22 cellular contexts compared by ENCODE assay signal in genomic region chr11:102199673-102200072, GRCh38.
DNase-seq lines count a peak whose midpoint lies in the region; ATAC-seq, FAIRE-seq and TF ChIP-seq lines count a peak whose summit lies in the region.
"Had no signal": no experiment of that assay in that cellular context is flagged by ENCODE, and none has a peak within 500 bp of the region (broad histone marks: within the 10 kb centered on the region; RNA-seq: fewer than 3 reads in every experiment).

No MANE protein-coding gene starts in this region.

- H3K27ac Mint-ChIP-seq in GM23338 (no peak overlapping the region), endodermal cell (peak overlapping the region; percentile 44)
- H3K27ac Mint-ChIP-seq: B cell; CD4-positive, alpha-beta T cell; CD8-positive, alpha-beta memory T cell had no signal

- FAIRE-seq in HepG2 (lab: Jason Lieb, UNC): no peak
- FAIRE-seq: D721Med, GM12892, GM19239, H54 had no signal

- dilution Hi-C loops in mammary epithelial cell (cut with HindIII; ENCODE audit: low sequenced_read_pairs): no loop called here

- intact Hi-C loops in HepG2 (cut with micrococcal nuclease; ENCODE audit: unreplicated experiment): no loop called here
- intact Hi-C loops in mammary epithelial cell (cut with micrococcal nuclease): no loop called here

- H2AFZ ChIP-seq in GM23338 (no peak overlapping the region), HepG2 (ENCODE audit: low read length) (no peak overlapping the region), mammary epithelial cell (ENCODE audit: low read depth, low read length) (no peak overlapping the region)
- H2AFZ ChIP-seq: GM23248 had no signal

- 94 to 100% methylated on average over 2 of the region's 2 CpGs for WGBS in endodermal cell (ENCODE audit: insufficient coverage in 1 of 2, insufficient read length in 1 of 2), 2 experiments
- WGBS in HepG2 (ENCODE audit: low lambda C conversion rate): 87% methylated on average over 2 of the region's 2 CpGs
- WGBS in mammary epithelial cell (ENCODE audit: low coverage, missing lambda C conversion rate): 81% methylated on average over 2 of the region's 2 CpGs

- no peak overlapping the region for H3K4me3 ChIP-seq in GM23338
- no peak overlapping the region for H3K4me3 ChIP-seq in endodermal cell (ENCODE audit: low read length)
- no peak overlapping the region for H3K4me3 ChIP-seq in HepG2 (replicated peaks in 1 of 3; ENCODE audit: insufficient read depth in 1 of 3, low read depth in 2 of 3, low read length in 3 of 3)
- H3K4me3 ChIP-seq in subcutaneous abdominal adipose tissue (ENCODE audit: low read depth in 1 of 5, low read length in 5 of 5): no peak overlapping the region
- no peak overlapping the region for H3K4me3 ChIP-seq in mammary epithelial cell (replicated peaks in 1 of 3; ENCODE audit: insufficient read depth in 1 of 3, low read depth in 2 of 3, low read length in 3 of 3)
- H3K4me3 ChIP-seq: BLaER1, GM23248 had no signal

- H3K4me1 Mint-ChIP-seq in GM23338 (peaks cover 75% of the 10 kb centered on the region), endodermal cell (peaks cover 30% of the 10 kb centered on the region)
- H3K4me1 Mint-ChIP-seq: B cell; CD8-positive, alpha-beta memory T cell had no signal

- peaks cover 15% of the 10 kb centered on the region for H3K36me3 Mint-ChIP-seq in GM23338 (ENCODE audit: low read depth)
- peaks cover 36% of the 10 kb centered on the region for H3K36me3 Mint-ChIP-seq in endodermal cell (ENCODE audit: low read depth)
- H3K36me3 Mint-ChIP-seq: CD8-positive, alpha-beta memory T cell had no signal

- H3K9ac ChIP-seq in endodermal cell (ENCODE audit: extremely low read depth, low read length, poor library complexity, severe bottlenecking): no peak overlapping the region
- no peak overlapping the region for H3K9ac ChIP-seq in HepG2 (ENCODE audit: insufficient read depth, low read depth, low read length)
- H3K9ac ChIP-seq in subcutaneous abdominal adipose tissue (ENCODE audit: low read length in 5 of 5): no peak overlapping the region
- H3K9ac ChIP-seq in mammary epithelial cell (ENCODE audit: insufficient read depth, low read length): no peak overlapping the region
- H3K9ac ChIP-seq: BLaER1, GM23248 had no signal

- peaks cover 75% of the 10 kb centered on the region for H3K4me1 ChIP-seq in GM23338 (ENCODE audit: insufficient read depth)
- H3K4me1 ChIP-seq in endodermal cell (ENCODE audit: control insufficient read depth, insufficient read depth, low read length): no peaks in the 10 kb centered on the region
- peaks cover 71% of the 10 kb centered on the region for H3K4me1 ChIP-seq in HepG2 (ENCODE audit: insufficient read depth, low read length)
- peaks cover 0 to 25% (median 0%) of the 10 kb centered on the region in 5 donors for H3K4me1 ChIP-seq in subcutaneous abdominal adipose tissue (ENCODE audit: control insufficient read depth in 5 of 5, insufficient read depth in 5 of 5, low read length in 5 of 5)
- peaks cover 14% of the 10 kb centered on the region for H3K4me1 ChIP-seq in mammary epithelial cell (ENCODE audit: insufficient read depth, low read length)
- H3K4me1 ChIP-seq: BLaER1 had no signal

- no peak for TF ChIP-seq POLR2A in HepG2 (IDR thresholded peaks at IDR 0.05; ENCODE audit: insufficient read depth in 1 of 2, low read depth in 2 of 2, low read length in 2 of 2)

- H3F3A ChIP-seq in GM23338 (replicated peaks; ENCODE audit: low read depth): 0 out of 2 replicates have a peak, but pooled peaks cover 4% of the 10 kb centered on the region

- H3K27me3 Mint-ChIP-seq in GM23338 (ENCODE audit: insufficient read depth, low read depth, poor library complexity) (peaks cover 4% of the 10 kb centered on the region), endodermal cell (ENCODE audit: insufficient read depth) (no peaks in the 10 kb centered on the region)

- H3K9me2 ChIP-seq in GM23338 (ENCODE audit: insufficient read depth): no peaks in the 10 kb centered on the region

- H3K4me2 ChIP-seq in GM23338 (0 out of 2 replicates have a peak overlapping the region, but pooled peaks have one; percentile 36), HepG2 (ENCODE audit: low read depth, low read length) (no peak overlapping the region), mammary epithelial cell (ENCODE audit: insufficient read depth, low read depth, low read length) (no peak overlapping the region)
- H3K4me2 ChIP-seq: BLaER1 had no signal

- in situ Hi-C loops in HepG2 (cut with HindIII; ENCODE audit: extremely low pct_ligation_motif_present, low pct_unique_long_range_greater_than_20kb) (no loop called here), mammary epithelial cell (cut with MboI; ENCODE audit: low sequenced_read_pairs in 2 of 2) (no loop called here), GM13976 (cut with MboI; ENCODE audit: low sequenced_read_pairs, unreplicated experiment) (no loop called here)

- H3K9me3 Mint-ChIP-seq in GM23338 (peaks cover 11% of the 10 kb centered on the region), endodermal cell (peaks cover 11% of the 10 kb centered on the region)
- H3K9me3 Mint-ChIP-seq: CD4-positive, alpha-beta T cell had no signal

- H3K27me3 ChIP-seq in GM23338 (ENCODE audit: insufficient read depth) (no peaks in the 10 kb centered on the region), endodermal cell (ENCODE audit: control insufficient read depth, insufficient read depth, low read length, poor library complexity, severe bottlenecking) (no peaks in the 10 kb centered on the region), HepG2 (ENCODE audit: control insufficient read depth in 1 of 2, insufficient read depth in 2 of 2, low read length in 2 of 2) (no peaks in the 10 kb centered on the region), subcutaneous abdominal adipose tissue (ENCODE audit: control insufficient read depth in 5 of 5, insufficient read depth in 4 of 5, low read length in 5 of 5) (no peaks in the 10 kb centered on the region), mammary epithelial cell (ENCODE audit: insufficient read depth, low read length) (no peaks in the 10 kb centered on the region)
- H3K27me3 ChIP-seq: BLaER1 had no signal

- POLR2A ChIA-PET in HepG2 (lab: Yijun Ruan, JAX): no interaction called here

- H4K20me1 ChIP-seq in GM23338 (replicated peaks; ENCODE audit: insufficient read depth): no peaks in the 10 kb centered on the region
- H4K20me1 ChIP-seq in HepG2 (ENCODE audit: insufficient read depth, low read length): no peaks in the 10 kb centered on the region
- H4K20me1 ChIP-seq in mammary epithelial cell (ENCODE audit: insufficient read depth, low read length): no peaks in the 10 kb centered on the region
- H4K20me1 ChIP-seq: BLaER1 had no signal

- H3K36me3 ChIP-seq in GM23338 (ENCODE audit: insufficient read depth) (no peaks in the 10 kb centered on the region), endodermal cell (ENCODE audit: control insufficient read depth, insufficient read depth, low read length) (peaks cover 72% of the 10 kb centered on the region), HepG2 (replicated peaks in 1 of 2; ENCODE audit: control insufficient read depth in 1 of 2, insufficient read depth in 2 of 2, low read length in 2 of 2) (peaks cover 4 to 24% of the 10 kb centered on the region in 2 experiments; a peak in 3 of 5 replicates), subcutaneous abdominal adipose tissue (ENCODE audit: control insufficient read depth in 5 of 5, insufficient read depth in 5 of 5, low read length in 5 of 5) (peaks cover 0 to 5% (median 4%) of the 10 kb centered on the region in 5 donors), mammary epithelial cell (ENCODE audit: insufficient read depth, low read length) (peaks cover 9% of the 10 kb centered on the region)
- H3K36me3 ChIP-seq: BLaER1 had no signal

- no peak for TF ChIP-seq EP300 in HepG2 (IDR thresholded peaks at IDR 0.05; ENCODE audit: low read depth in 2 of 2, low read length in 2 of 2)
- no peak for TF ChIP-seq EP300 in HepG2 (CRISPR knock-in tag; IDR thresholded peaks at IDR 0.05; ENCODE audit: borderline replicate concordance)

- DNase-seq in GM23338 (ENCODE audit: low spot score) (no peak), endodermal cell (no peak), HepG2 (ENCODE audit: low spot score) (no peak), mammary epithelial cell (no peak), GM13976 (ENCODE audit: low spot score) (no peak), T-helper 2 cell (no peak)
- DNase-seq: CD4-positive, alpha-beta T cell; CD8-positive, alpha-beta memory T cell; DMS 273 treated with DMSO at 0.1 percent for 48 hours; DMS79; EL; GM23248; HCEC 1CT had no signal

- BruUV-seq in HepG2 (replicated peaks; lab: Mats Ljungman, UMichigan): no TSS peak
- no TSS peak for BruUV-seq in mammary epithelial cell (replicated peaks; lab: Mats Ljungman, UMichigan)

- ATAC-seq in GM23338 (no peak), HepG2 (no peak), HG03565 (IDR thresholded peaks at IDR 0.05; ENCODE audit: unreplicated experiment) (no peak)

- no peak overlapping the region for H3K4me3 Mint-ChIP-seq in GM23338
- no peak overlapping the region for H3K4me3 Mint-ChIP-seq in endodermal cell
- H3K4me3 Mint-ChIP-seq: B cell; CD4-positive, alpha-beta T cell; CD8-positive, alpha-beta memory T cell had no signal

- H3K9me3 ChIP-seq in endodermal cell (ENCODE audit: control insufficient read depth, low read length) (peaks cover 14% of the 10 kb centered on the region), HepG2 (ENCODE audit: low read length) (peaks cover 12% of the 10 kb centered on the region; the same call in 1 of the 2 replicates), subcutaneous abdominal adipose tissue (ENCODE audit: control insufficient read depth in 5 of 5, low read length in 5 of 5) (no peaks in the 10 kb centered on the region), mammary epithelial cell (replicated peaks; ENCODE audit: insufficient read depth, low read length) (no peaks in the 10 kb centered on the region)
- H3K9me3 ChIP-seq: BLaER1 had no signal

- H3K27ac ChIP-seq in GM23338 (ENCODE audit: low read depth): no peak overlapping the region
- no peak overlapping the region for H3K27ac ChIP-seq in endodermal cell (ENCODE audit: low read depth, low read length)
- H3K27ac ChIP-seq in HepG2 (ENCODE audit: extremely low read length, insufficient read depth, low read length): no peak overlapping the region
- H3K27ac ChIP-seq in subcutaneous abdominal adipose tissue (ENCODE audit: low read depth, low read length): peak overlapping the region; percentile 85
- no peak overlapping the region for H3K27ac ChIP-seq in mammary epithelial cell (ENCODE audit: insufficient read depth, low read depth, low read length)
- H3K27ac ChIP-seq: BLaER1, C4-2B, GM23248 had no signal

- no peak for TF ChIP-seq RAD21 in HepG2 (CRISPR knock-in tag; IDR thresholded peaks at IDR 0.05)

- TF ChIP-seq CTCF in GM23338 (conservative IDR thresholded peaks at IDR 0.05; ENCODE audit: low read depth in 2 of 2) (no peak), endodermal cell (conservative IDR thresholded peaks at IDR 0.05) (no peak), HepG2 (CRISPR knock-in tag; IDR thresholded peaks at IDR 0.05) (no peak), mammary epithelial cell (conservative IDR thresholded peaks at IDR 0.05 in 1 of 2, IDR thresholded peaks at IDR 0.05 in 1 of 2; ENCODE audit: extremely low read depth in 1 of 2, insufficient read depth in 1 of 2, low read depth in 1 of 2, low read length in 2 of 2) (no peak), GM13976 (IDR thresholded peaks at IDR 0.05; ENCODE audit: borderline replicate concordance, control extremely low read depth, extremely low read depth, insufficient read depth, missing control alignments) (no peak)

- CTCF ChIA-PET in HepG2 (lab: Yijun Ruan, JAX; ENCODE audit: low intra/inter-chr PET ratio, low total read pairs): no interaction called here
- CTCF ChIA-PET in mammary epithelial cell (lab: Charles Lee; ENCODE audit: low non-redundant PET): no interaction called here

- peaks cover 43% of the 10 kb centered on the region for H3K79me2 ChIP-seq in GM23338 (replicated peaks; ENCODE audit: insufficient read depth)
- H3K79me2 ChIP-seq in HepG2 (ENCODE audit: insufficient read depth, low read length): peaks cover 24% of the 10 kb centered on the region
- peaks cover 74% of the 10 kb centered on the region for H3K79me2 ChIP-seq in mammary epithelial cell (ENCODE audit: insufficient read depth, low read length)
